18 cellular contexts compared by ENCODE assay signal in genomic region chr2:148531175-148532048, GRCh38.
"Had no signal": no experiment of that assay in that cellular context is flagged by ENCODE, and none has a peak within 500 bp of the region (broad histone marks: within the 10 kb centered on the region; RNA-seq: fewer than 3 reads in every experiment).

No MANE protein-coding gene starts in this region.

- H3K4me3 ChIP-seq: ascending aorta, coronary artery, left lung, ovary, psoas muscle, skin epidermis, suprapubic skin had no signal

- H3K36me3 Mint-ChIP-seq: activated CD4-positive, alpha-beta memory T cell treated with anti-CD3 and anti-CD28 coated beads for 36 hours; activated naive CD4-positive, alpha-beta T cell treated with anti-CD3 and anti-CD28 coated beads, Interleukin-2, amount 10 ng/mL, durations not matched to agents 7 days and 5 days; type B pancreatic cell had no signal

- ATAC-seq: activated CD4-positive, alpha-beta T cell treated with anti-CD3 and anti-CD28 coated beads for 36 hours; activated T-helper 17 cell treated with anti-CD3 and anti-CD28 coated beads, Interleukin-2, amount 50 U/mL, for 72 hours; left lung; psoas muscle; right cardiac atrium had no signal

- H3K27me3 Mint-ChIP-seq: activated CD4-positive, alpha-beta memory T cell treated with anti-CD3 and anti-CD28 coated beads for 36 hours; activated CD4-positive, alpha-beta T cell treated with anti-CD3 and anti-CD28 coated beads for 36 hours; activated naive CD4-positive, alpha-beta T cell treated with anti-CD3 and anti-CD28 coated beads, Interleukin-2, amount 10 ng/mL, durations not matched to agents 7 days and 5 days; activated T-helper 17 cell treated with anti-CD3 and anti-CD28 coated beads, Interleukin-2, amount 50 U/mL, for 72 hours; stimulated activated naive CD8-positive, alpha-beta T cell treated with anti-CD3 and anti-CD28 coated beads, Interleukin-15, Interleukin-2, amounts not matched to agents 100 ng/mL and 50 ng/mL, for 24 hours; type B pancreatic cell had no signal

- H3K4me3 Mint-ChIP-seq: activated CD4-positive, alpha-beta memory T cell treated with anti-CD3 and anti-CD28 coated beads for 36 hours; activated CD4-positive, alpha-beta T cell treated with anti-CD3 and anti-CD28 coated beads for 36 hours; activated naive CD4-positive, alpha-beta T cell treated with anti-CD3 and anti-CD28 coated beads, Interleukin-2, amount 10 ng/mL, durations not matched to agents 7 days and 5 days; activated T-helper 17 cell treated with anti-CD3 and anti-CD28 coated beads, Interleukin-2, amount 50 U/mL, for 72 hours; neural crest cell; stimulated activated naive CD8-positive, alpha-beta T cell treated with anti-CD3 and anti-CD28 coated beads, Interleukin-15, Interleukin-2, amounts not matched to agents 100 ng/mL and 50 ng/mL, for 24 hours; type B pancreatic cell had no signal

- H3K27ac ChIP-seq: ascending aorta, coronary artery, left lung, ovary, psoas muscle, skin epidermis, suprapubic skin had no signal

- H3K9me3 ChIP-seq: ascending aorta, left lung, ovary, psoas muscle, suprapubic skin had no signal

- H3K36me3 ChIP-seq: ascending aorta, left lung, ovary, suprapubic skin had no signal

- H3K9me3 Mint-ChIP-seq: activated CD4-positive, alpha-beta memory T cell treated with anti-CD3 and anti-CD28 coated beads for 36 hours; activated naive CD4-positive, alpha-beta T cell treated with anti-CD3 and anti-CD28 coated beads, Interleukin-2, amount 10 ng/mL, durations not matched to agents 7 days and 5 days; activated T-helper 17 cell treated with anti-CD3 and anti-CD28 coated beads, Interleukin-2, amount 50 U/mL, for 72 hours; neural crest cell; stimulated activated naive CD8-positive, alpha-beta T cell treated with anti-CD3 and anti-CD28 coated beads, Interleukin-15, Interleukin-2, amounts not matched to agents 100 ng/mL and 50 ng/mL, for 24 hours; type B pancreatic cell had no signal

- H3K4me1 ChIP-seq: ascending aorta, psoas muscle had no signal

- DNase-seq: activated CD4-positive, alpha-beta memory T cell treated with anti-CD3 and anti-CD28 coated beads for 36 hours; activated CD4-positive, alpha-beta T cell treated with anti-CD3 and anti-CD28 coated beads for 36 hours; activated naive CD4-positive, alpha-beta T cell treated with anti-CD3 and anti-CD28 coated beads, Interleukin-2, amount 10 ng/mL, durations not matched to agents 7 days and 5 days; activated T-cell treated with anti-CD3 and anti-CD28 coated beads for 4 hours; left lung; mammary epithelial cell; midbrain; ovary; psoas muscle; right cardiac atrium had no signal

- H3K27ac Mint-ChIP-seq: activated CD4-positive, alpha-beta memory T cell treated with anti-CD3 and anti-CD28 coated beads for 36 hours; activated CD4-positive, alpha-beta T cell treated with anti-CD3 and anti-CD28 coated beads for 36 hours; activated T-helper 17 cell treated with anti-CD3 and anti-CD28 coated beads, Interleukin-2, amount 50 U/mL, for 72 hours; stimulated activated naive CD8-positive, alpha-beta T cell treated with anti-CD3 and anti-CD28 coated beads, Interleukin-15, Interleukin-2, amounts not matched to agents 100 ng/mL and 50 ng/mL, for 24 hours; type B pancreatic cell had no signal

- H3K27me3 ChIP-seq: ascending aorta, ovary, suprapubic skin had no signal
